26 cellular contexts compared by ENCODE assay signal in the genomic region with DNA sequence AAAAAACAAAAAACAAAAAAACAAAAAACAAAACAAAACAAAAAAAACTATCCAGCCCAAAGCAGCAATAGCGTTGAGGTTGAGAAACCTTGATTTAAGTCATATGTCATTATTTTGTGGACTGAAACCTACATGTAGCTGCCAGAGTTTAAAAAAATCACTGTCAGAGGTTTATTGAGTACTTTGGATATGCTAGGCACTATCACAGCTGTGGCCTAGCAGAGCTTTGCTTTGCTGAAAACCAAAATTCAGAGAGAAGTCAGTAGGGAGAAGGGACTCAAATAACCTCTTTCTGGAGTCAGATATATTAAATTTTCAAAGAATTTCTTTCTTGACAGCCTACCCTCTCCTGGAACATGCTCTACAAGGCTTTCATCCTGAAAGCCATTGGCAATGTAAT.
"Had no signal": no experiment of that assay in that cellular context is flagged by ENCODE, and none has a peak within 500 bp of the region (broad histone marks: within the 10 kb centered on the region; RNA-seq: fewer than 3 reads in every experiment).

No MANE protein-coding gene starts in this region.

- H3K27ac ChIP-seq: stomach, suprapubic skin, testis, thoracic aorta, thyroid gland, tibial artery, tibial nerve, transverse colon, upper lobe of left lung, upper lobe of right lung, uterus, vagina had no signal

- H3K9me3 ChIP-seq: stomach, suprapubic skin, testis, thoracic aorta, thyroid gland, tibial artery, tibial nerve, transverse colon, upper lobe of left lung, upper lobe of right lung, uterus, vagina had no signal

- DNase-seq: stimulated activated CD4-positive, alpha-beta T cell treated with anti-CD3 and anti-CD28 coated beads, Interleukin-2, amount 100 ng/mL, for 48 hours; stimulated activated CD4-positive, alpha-beta T cell treated with anti-CD3 and anti-CD28 coated beads, Interleukin-4, amount 100 ng/mL, for 1 hour; stimulated activated CD4-positive, alpha-beta T cell treated with anti-CD3 and anti-CD28 coated beads, Interleukin-4, amount 100 ng/mL, for 24 hours; stimulated activated CD4-positive, alpha-beta T cell treated with anti-CD3 and anti-CD28 coated beads, Interleukin-4, amount 100 ng/mL, for 4 hours; stimulated activated CD8-positive, alpha-beta memory T cell treated with anti-CD3 and anti-CD28 coated beads, Interleukin-4, amount 100 ng/mL, for 48 hours; stimulated activated naive B cell treated with anti-CD40 and anti-IgM and Interleukin-4, amounts not matched to agents 10 μg/mL and 1 μg/mL and 100 μg/mL, for 72 hours; stimulated activated naive CD4-positive, alpha-beta T cell; stimulated activated naive CD4-positive, alpha-beta T cell treated with Interleukin-2 at 50 U/mL for 16 hours; stimulated activated naive CD8-positive, alpha-beta T cell treated with anti-CD3 and anti-CD28 coated beads, Interleukin-15, amount 100 ng/mL, for 72 hours; stimulated activated naive CD8-positive, alpha-beta T cell treated with anti-CD3 and anti-CD28 coated beads, Interleukin-15, Interleukin-2, amounts not matched to agents 100 U/mL and 50 U/mL, for 24 hours; stomach; substantia nigra; testis; thyroid gland; tibial artery; transverse colon; trophoblast cell; upper lobe of right lung; uterus had no signal

- ATAC-seq: stimulated activated effector memory CD8-positive, alpha-beta T cell treated with anti-CD3 and anti-CD28 coated beads, Interleukin-12 subunit alpha, Interleukin-12 subunit beta, amount 100 ng/mL, for 72 hours; stimulated activated memory B cell treated with anti-CD40 and anti-IgM and Interleukin-4, amounts not matched to agents 10 μg/mL and 1 μg/mL and 100 μg/mL, for 72 hours; stimulated activated naive B cell treated with anti-CD40 and anti-IgM and Interleukin-4, amounts not matched to agents 10 μg/mL and 1 μg/mL and 100 μg/mL, for 72 hours; stimulated activated naive CD8-positive, alpha-beta T cell treated with anti-CD3 and anti-CD28 coated beads, Interleukin-15, amount 100 ng/mL, for 72 hours; stimulated activated naive CD8-positive, alpha-beta T cell treated with anti-CD3 and anti-CD28 coated beads, Interleukin-15, Interleukin-2, amounts not matched to agents 100 U/mL and 50 U/mL, for 24 hours; upper lobe of right lung had no signal

- H3K27me3 ChIP-seq: stomach, suprapubic skin, testis, thyroid gland, tibial artery, tibial nerve, transverse colon, upper lobe of left lung, upper lobe of right lung, uterus, vagina had no signal

- H3K4me1 ChIP-seq: stomach, suprapubic skin, testis, thyroid gland, tibial artery, tibial nerve, transverse colon, upper lobe of left lung, upper lobe of right lung, uterus, vagina had no signal

- H3K4me3 ChIP-seq: stomach, suprapubic skin, testis, thoracic aorta, thyroid gland, tibial artery, tibial nerve, transverse colon, upper lobe of left lung, upper lobe of right lung, uterus, vagina had no signal
